ENCODE assay signal across 14 cellular contexts in genomic region chr18:56851774-56852173, GRCh38.
A peak's percentile ranks its signal among the peaks of the same experiment; 100 is the strongest.
DNase-seq lines count a peak whose midpoint lies in the region; ATAC-seq and TF ChIP-seq lines count a peak whose summit lies in the region.
"Had no signal": no experiment of that assay in that cellular context is flagged by ENCODE, and none has a peak within 500 bp of the region (broad histone marks: within the 10 kb centered on the region; RNA-seq: fewer than 3 reads in every experiment).

No MANE protein-coding gene starts in this region.

- H3K9me3 Mint-ChIP-seq in Calu3 (ENCODE audit: low read depth, unreplicated experiment): peaks cover 5% of the 10 kb centered on the region
- H3K9me3 Mint-ChIP-seq in T-helper 2 cell treated with Interferon-gamma antibody and Interleukin-4, amounts not matched to agents 5 μg/mL and 100 μg/mL, for 36 hours: peaks cover 11% of the 10 kb centered on the region

- peaks cover 5% of the 10 kb centered on the region for H3K36me3 Mint-ChIP-seq in Calu3 (ENCODE audit: insufficient read depth, unreplicated experiment)
- peaks cover 5% of the 10 kb centered on the region for H3K36me3 Mint-ChIP-seq in T-helper 2 cell treated with Interferon-gamma antibody and Interleukin-4, amounts not matched to agents 5 μg/mL and 100 μg/mL, for 36 hours (ENCODE audit: low read depth)

- H3K4me1 Mint-ChIP-seq in Calu3 (ENCODE audit: low read depth, unreplicated experiment): peaks cover 16% of the 10 kb centered on the region
- peaks cover 2% of the 10 kb centered on the region for H3K4me1 Mint-ChIP-seq in T-helper 2 cell treated with Interferon-gamma antibody and Interleukin-4, amounts not matched to agents 5 μg/mL and 100 μg/mL, for 36 hours (ENCODE audit: low read depth)

- TF ChIP-seq CTCF in Calu3 (IDR thresholded peaks at IDR 0.05; ENCODE audit: unreplicated experiment): no peak

- no peak overlapping the region for H3K4me3 Mint-ChIP-seq in Calu3 (ENCODE audit: low read depth, unreplicated experiment)
- no peak overlapping the region for H3K4me3 Mint-ChIP-seq in T-helper 2 cell treated with Interferon-gamma antibody and Interleukin-4, amounts not matched to agents 5 μg/mL and 100 μg/mL, for 36 hours
- H3K4me3 Mint-ChIP-seq: activated T-cell treated with anti-CD3 and anti-CD28 coated beads, Interleukin-2, amount 50 U/mL, for 4 hours had no signal

- no peak overlapping the region for H3K27ac Mint-ChIP-seq in Calu3 (ENCODE audit: unreplicated experiment)
- no peak overlapping the region for H3K27ac Mint-ChIP-seq in T-helper 2 cell treated with Interferon-gamma antibody and Interleukin-4, amounts not matched to agents 5 μg/mL and 100 μg/mL, for 36 hours

- intact Hi-C loops in Calu3 (cut with micrococcal nuclease; ENCODE audit: unreplicated experiment): no loop called here

- no TSS peak for BruUV-seq in Calu3 (replicated peaks; lab: Mats Ljungman, UMichigan)

- CTCF ChIA-PET in Calu3 (lab: Charles Lee): no interaction called here

- H3K27me3 Mint-ChIP-seq in Calu3 (ENCODE audit: unreplicated experiment): no peaks in the 10 kb centered on the region
- H3K27me3 Mint-ChIP-seq in T-helper 2 cell treated with Interferon-gamma antibody and Interleukin-4, amounts not matched to agents 5 μg/mL and 100 μg/mL, for 36 hours (ENCODE audit: low read depth): no peaks in the 10 kb centered on the region

- peak; percentile 15 for DNase-seq in SKM-1 (lab: John Stamatoyannopoulos, UW; ENCODE audit: unreplicated experiment)
- no peak for DNase-seq in NCI-H2227 (lab: John Stamatoyannopoulos, UW; ENCODE audit: unreplicated experiment)
- no peak for DNase-seq in Calu3
- DNase-seq in T-helper 2 cell treated with Interferon-gamma antibody and Interleukin-4, amounts not matched to agents 5 μg/mL and 100 μg/mL, for 36 hours (ENCODE audit: low spot score): no peak
- DNase-seq in hippocampal formation (lab: John Stamatoyannopoulos, UW): no peak
- DNase-seq: activated T-cell treated with anti-CD3 and anti-CD28 coated beads, Interleukin-2, amount 50 U/mL, for 4 hours; GOT3; Karpas-422; left ventricle myocardium superior; NK-92 treated with Interleukin-12 subunit alpha and Interleukin-12 subunit beta, amount 100 ng/mL, for 24 hours; upper lobe of left lung had no signal

- ATAC-seq in GM18868 (IDR thresholded peaks at IDR 0.05; ENCODE audit: unreplicated experiment) (peak; percentile 95), GM21717 (IDR thresholded peaks at IDR 0.05; ENCODE audit: unreplicated experiment) (peak; percentile 86), HG03196 (IDR thresholded peaks at IDR 0.05; ENCODE audit: unreplicated experiment) (peak; percentile 92)
- ATAC-seq: activated T-cell treated with anti-CD3 and anti-CD28 coated beads, Interleukin-2, amount 50 U/mL, for 4 hours; left ventricle myocardium superior had no signal
